ENCODE assay signal across 8 cellular contexts in genomic region chr18:70464343-70465114, GRCh38.
A peak's percentile ranks its signal among the peaks of the same experiment; 100 is the strongest.
DNase-seq lines count a peak whose midpoint lies in the region; ATAC-seq, FAIRE-seq and TF ChIP-seq lines count a peak whose summit lies in the region.

No MANE protein-coding gene starts in this region.

- H3K23ac ChIP-seq in IMR-90 (ENCODE audit: low read depth, low read length): 0 out of 2 replicates have a peak overlapping the region, but pooled peaks have one; percentile 59

- in situ Hi-C loops in IMR-90 (cut with MboI; ENCODE audit: low sequenced_read_pairs): no loop called here

- peaks cover 2% of the 10 kb centered on the region for H3K27me3 ChIP-seq in IMR-90 (ENCODE audit: control insufficient read depth, insufficient read depth, low read length)
- H3K27me3 ChIP-seq in heart left ventricle: peaks cover 0 to 8% (median 0%) of the 10 kb centered on the region in 9 donors
- H3K27me3 ChIP-seq in osteoblast (ENCODE audit: insufficient read depth, low read length): no peaks in the 10 kb centered on the region

- H3K79me2 ChIP-seq in osteoblast (ENCODE audit: insufficient read depth, low read length): no peaks in the 10 kb centered on the region

- H2AFZ ChIP-seq in IMR-90 (replicated peaks; ENCODE audit: low read length, poor library complexity) (peak overlapping the region; percentile 88), osteoblast (ENCODE audit: low read length) (peak overlapping the region; percentile 83)

- H4K20me1 ChIP-seq in IMR-90 (ENCODE audit: insufficient read depth, low read length) (no peaks in the 10 kb centered on the region), osteoblast (ENCODE audit: insufficient read depth, low read length) (no peaks in the 10 kb centered on the region)

- ATAC-seq in IMR-90 (ENCODE audit: low read depth) (peak; percentile 82), heart left ventricle (peak; percentile 61 to 77 (median 67)), GM18519 (IDR thresholded peaks at IDR 0.05; ENCODE audit: low FRiP score, unreplicated experiment) (no peak)

- H2BK5ac ChIP-seq in IMR-90 (ENCODE audit: low read depth, low read length, poor library complexity, severe bottlenecking): peak overlapping the region; percentile 81

- H3K36me3 ChIP-seq in IMR-90 (ENCODE audit: control insufficient read depth, insufficient read depth, low read length): no peaks in the 10 kb centered on the region
- no peaks in the 10 kb centered on the region for H3K36me3 ChIP-seq in heart left ventricle
- no peaks in the 10 kb centered on the region for H3K36me3 ChIP-seq in osteoblast (ENCODE audit: insufficient read depth, low read length)

- no peak overlapping the region for H2BK120ac ChIP-seq in IMR-90 (ENCODE audit: low read depth, low read length)

- H3K9ac ChIP-seq in IMR-90 (ENCODE audit: low read depth, low read length): no peak overlapping the region

- FAIRE-seq in RCC 7860 (lab: Jason Lieb, UNC): no peak

- dilution Hi-C loops in IMR-90 (cut with HindIII; ENCODE audit: low sequenced_read_pairs, unreplicated experiment): no loop called here

- no peak overlapping the region; the same call in 2 of the 3 replicates for H2BK15ac ChIP-seq in IMR-90 (ENCODE audit: low read depth, low read length)

- no TSS peak for BruUV-seq in IMR-90 (replicated peaks; lab: Mats Ljungman, UMichigan)

- POLR2A ChIA-PET in IMR-90 (lab: Charles Lee; ENCODE audit: unreplicated experiment): no interaction called here

- no peaks in the 10 kb centered on the region for H3K4me1 ChIP-seq in IMR-90 (ENCODE audit: control insufficient read depth, insufficient read depth, low read length)
- H3K4me1 ChIP-seq in heart left ventricle: peaks cover 0 to 8% (median 7%) of the 10 kb centered on the region in 12 donors
- peaks cover 8% of the 10 kb centered on the region for H3K4me1 ChIP-seq in osteoblast (ENCODE audit: insufficient read depth, low read length)

- DNase-seq in DMS153 (lab: John Stamatoyannopoulos, UW): peak; percentile 54
- DNase-seq in IMR-90: peak; percentile 55
- peak; percentile 17 for DNase-seq in RCC 7860 (ENCODE audit: low spot score)
- peak; percentile 10 to 88 (median 58) for DNase-seq in amygdala (lab: John Stamatoyannopoulos, UW)
- peak; percentile 66 to 86 (median 67) for DNase-seq in heart left ventricle
- DNase-seq in osteoblast (ENCODE audit: insufficient read length, low spot score, missing footprints): peak; percentile 87
- DNase-seq in GF-D8 (lab: John Stamatoyannopoulos, UW): no peak

- H3K56ac ChIP-seq in IMR-90 (ENCODE audit: extremely low read depth, insufficient read depth, low read length): no peak overlapping the region

- H3K4ac ChIP-seq in IMR-90 (ENCODE audit: low read depth, low read length): no peak overlapping the region

- no peak overlapping the region for H3K27ac ChIP-seq in IMR-90 (ENCODE audit: insufficient read depth, low read length)
- H3K27ac ChIP-seq in heart left ventricle: no peak overlapping the region
- H3K27ac ChIP-seq in osteoblast (ENCODE audit: low read depth, low read length): no peak overlapping the region

- no peaks in the 10 kb centered on the region; the same call in 1 of the 2 replicates for H3K9me1 ChIP-seq in IMR-90 (ENCODE audit: insufficient read depth, low read length)

- TF ChIP-seq CTCF in IMR-90 (conservative IDR thresholded peaks at IDR 0.05; ENCODE audit: low read depth, low read length) (peak; percentile 30), heart left ventricle (IDR thresholded peaks at IDR 0.05) (peak in 8 of 12 donors; percentile 6 to 53 (median 32)), osteoblast (IDR thresholded peaks at IDR 0.05; ENCODE audit: extremely low read depth, low read depth, low read length) (peak; percentile 44)

- no peak overlapping the region for H4K91ac ChIP-seq in IMR-90 (ENCODE audit: insufficient read depth, low read depth, low read length)

- H3K4me2 ChIP-seq in IMR-90 (ENCODE audit: low read depth, low read length): peak overlapping the region; percentile 47
- H3K4me2 ChIP-seq in osteoblast (ENCODE audit: insufficient read depth, low read length): peak overlapping the region; percentile 85

- H3K18ac ChIP-seq in IMR-90 (ENCODE audit: low read depth, low read length): no peak overlapping the region

- no peak overlapping the region for H2AK9ac ChIP-seq in IMR-90 (replicated peaks; ENCODE audit: low read depth, low read length, poor library complexity)

- no peak overlapping the region for H2AK5ac ChIP-seq in IMR-90 (ENCODE audit: low read depth, low read length)

- CTCF ChIA-PET in IMR-90 (lab: Yijun Ruan, JAX): no interaction called here

- intact Hi-C loops in IMR-90 (cut with micrococcal nuclease): no loop called here
- intact Hi-C loops in heart left ventricle (cut with DNase I): no loop called here

- no peak overlapping the region for H4K5ac ChIP-seq in IMR-90 (ENCODE audit: low read depth, low read length)

- H2BK20ac ChIP-seq in IMR-90 (ENCODE audit: low read depth, low read length): no peak overlapping the region

- H3K9me3 ChIP-seq in IMR-90 (ENCODE audit: control insufficient read depth, insufficient read depth, low read length): no peaks in the 10 kb centered on the region
- H3K9me3 ChIP-seq in heart left ventricle: no peaks in the 10 kb centered on the region
- H3K9me3 ChIP-seq in osteoblast (ENCODE audit: low read depth, low read length): no peaks in the 10 kb centered on the region

- peak overlapping the region; percentile 27 for H3K4me3 ChIP-seq in IMR-90 (ENCODE audit: insufficient read depth, low read depth, low read length)
- peak overlapping the region in 10 of 12 donors; percentile 3 to 51 (median 32) for H3K4me3 ChIP-seq in heart left ventricle
- peak overlapping the region; percentile 65 for H3K4me3 ChIP-seq in osteoblast (ENCODE audit: insufficient read depth, low read length)

- H4K8ac ChIP-seq in IMR-90 (ENCODE audit: low read depth in 2 of 2, low read length in 2 of 2): peak overlapping the region in 1 of 2 experiments; percentile 22; a peak in 1 of 4 replicates

- WGBS in IMR-90 (ENCODE audit: extremely low coverage in 2 of 2, insufficient read length in 1 of 2), 2 experiments: 0% methylated on average over 2 of the region's 18 CpGs; no CpG with 5 or more reads in 1 of the 2 experiments
- 22 to 27% (median 25%) methylated on average over 18 of the region's 18 CpGs for WGBS in heart left ventricle, 4 donors

- no peak overlapping the region; the same call in 1 of the 2 replicates for H3K14ac ChIP-seq in IMR-90 (replicated peaks; ENCODE audit: low read depth, low read length)

- H3K79me1 ChIP-seq in IMR-90 (ENCODE audit: low read depth in 1 of 2, low read length in 2 of 2): no peaks in the 10 kb centered on the region

- TF ChIP-seq POLR2A in IMR-90 (IDR thresholded peaks at IDR 0.05; ENCODE audit: low read depth, low read length) (no peak), heart left ventricle (IDR thresholded peaks at IDR 0.05) (no peak)

- no peak for TF ChIP-seq RAD21 in IMR-90 (IDR thresholded peaks at IDR 0.05; ENCODE audit: low read length)

TF ChIP-seq in IMR-90, 13 proteins besides CTCF, POLR2A, EP300 and RAD21:
- TF ChIP-seq SMC3 (IDR thresholded peaks at IDR 0.05; ENCODE audit: low read depth, low read length) (0 out of 2 replicates have a peak, but pooled peaks have one; percentile 8), ELK1 (IDR thresholded peaks at IDR 0.05; ENCODE audit: borderline replicate concordance, low read depth, low read length) (no peak)
